8 cellular contexts compared by ENCODE assay signal in genomic region chr17:50149425-50150353, GRCh38. TPM values are rescaled to one million over a fixed set of nuclear protein-coding genes. Genes with fewer than 3 reads are reported as not detected.
DNase-seq lines count a peak whose midpoint lies in the region; ATAC-seq lines count a peak whose summit lies in the region.

No MANE protein-coding gene starts in this region.

- DNase-seq in EL (peak; percentile 65), MG63 (peak; percentile 44), mesenchymal stem cell (peak; percentile 59), substantia nigra (lab: John Stamatoyannopoulos, UW) (peak in 19 of 49 donors; percentile 8 to 57 (median 27))
- peak; percentile 55 for DNase-seq in effector CD4-positive, alpha-beta T cell

- peak overlapping the region; percentile 87 for H3K4me2 ChIP-seq in mesenchymal stem cell (ENCODE audit: low read length, poor library complexity, severe bottlenecking)

- peak; percentile 6 to 8 for ATAC-seq in activated CD4-positive, CD25-positive, alpha-beta regulatory T cell treated with anti-CD3 and anti-CD28 coated beads, Interleukin-2, amount 50 U/mL, for 24 hours
- ATAC-seq in HG03175 (IDR thresholded peaks at IDR 0.05; ENCODE audit: unreplicated experiment) (no peak), GM18519 (IDR thresholded peaks at IDR 0.05; ENCODE audit: low FRiP score, unreplicated experiment) (no peak)

- H2AK5ac ChIP-seq in mesenchymal stem cell (ENCODE audit: low read length, severe bottlenecking) = no peak overlapping the region

- peak overlapping the region; percentile 56 to 67 for H2BK12ac ChIP-seq in mesenchymal stem cell (ENCODE audit: low read length in 2 of 2)

- peak overlapping the region; percentile 90 for H3K9ac ChIP-seq in mesenchymal stem cell (ENCODE audit: low read length)

- peak overlapping the region; percentile 81 for H2BK5ac ChIP-seq in mesenchymal stem cell (ENCODE audit: low read depth, low read length, poor library complexity, severe bottlenecking)

- peak overlapping the region; percentile 69 to 98 for H3K14ac ChIP-seq in mesenchymal stem cell (ENCODE audit: low read length in 2 of 2)

- H3K27ac ChIP-seq in mesenchymal stem cell (ENCODE audit: low read length, poor library complexity, severe bottlenecking) (no peak overlapping the region), substantia nigra (ENCODE audit: low read depth, low read length, poor library complexity, severe bottlenecking) (peak overlapping the region; percentile 85)

- H2AFZ ChIP-seq in mesenchymal stem cell (ENCODE audit: low read depth, low read length) = no peak overlapping the region

- H3K79me1 ChIP-seq in mesenchymal stem cell (replicated peaks; ENCODE audit: low read length, poor library complexity, severe bottlenecking) = peaks cover 5% of the 10 kb centered on the region

- H3K4ac ChIP-seq in mesenchymal stem cell (ENCODE audit: low read depth in 1 of 2, low read length in 2 of 2) = peak overlapping the region; percentile 88 to 96

- H3K27me3 ChIP-seq in MG63 (no peaks in the 10 kb centered on the region), mesenchymal stem cell (ENCODE audit: control insufficient read depth in 1 of 2, insufficient read depth in 1 of 2, low read length in 2 of 2) (no peaks in the 10 kb centered on the region)

- H3K9me3 ChIP-seq in MG63 (no peaks in the 10 kb centered on the region), mesenchymal stem cell (ENCODE audit: control insufficient read depth, low read length) (no peaks in the 10 kb centered on the region)

- H4K91ac ChIP-seq in mesenchymal stem cell (ENCODE audit: low read length) = peak overlapping the region; percentile 90

- H2BK120ac ChIP-seq in mesenchymal stem cell (ENCODE audit: low read depth, low read length) = peak overlapping the region; percentile 66

- H3K18ac ChIP-seq in mesenchymal stem cell (ENCODE audit: low read depth in 1 of 2, low read length in 2 of 2) = peak overlapping the region; percentile 91 to 97

- peak overlapping the region; percentile 65 for H3K4me3 ChIP-seq in MG63
- H3K4me3 ChIP-seq in mesenchymal stem cell (ENCODE audit: insufficient read depth in 1 of 2, low read depth in 1 of 2, low read length in 2 of 2) = peak overlapping the region; percentile 84 to 88

- H3K23ac ChIP-seq in mesenchymal stem cell (ENCODE audit: low read length in 2 of 2) = peak overlapping the region; percentile 26 to 99

- H3K4me1 ChIP-seq in mesenchymal stem cell (ENCODE audit: control insufficient read depth, insufficient read depth, low read depth, low read length) = peaks cover 50% of the 10 kb centered on the region

- peaks cover 43% of the 10 kb centered on the region for H3K36me3 ChIP-seq in MG63
- H3K36me3 ChIP-seq in mesenchymal stem cell (ENCODE audit: control insufficient read depth in 1 of 2, insufficient read depth in 2 of 2, low read depth in 1 of 2, low read length in 2 of 2) = peaks cover 5 to 26% of the 10 kb centered on the region in 2 experiments

- under 1% methylated on average over 104 of the region's 123 CpGs for WGBS in mesenchymal stem cell

- H2BK15ac ChIP-seq in mesenchymal stem cell (ENCODE audit: low read depth, poor library complexity, severe bottlenecking) = peak overlapping the region; percentile 84

- peak overlapping the region; percentile 71 for H4K8ac ChIP-seq in mesenchymal stem cell (ENCODE audit: low read length)

RNA-seq across cellular contexts. Expression of gene PPP1R9B, which starts 0.8 kb away (rescaled TPM):
- total RNA-seq in MG63 (2014; rRNA removed; shearing (Covaris generic); ENCODE audit: low replicate concordance) = 56.1 and 68.2 TPM in 2 replicates
- 34.9 TPM for polyA plus RNA-seq in mesenchymal stem cell (2013, experiment 1 of 2)
- 33.0 TPM for polyA plus RNA-seq in mesenchymal stem cell (2013, experiment 2 of 2)

RNA-seq across cellular contexts. Expression of gene SGCA, which starts 16.1 kb away (rescaled TPM):
- 1.1 TPM in 1 of 2 replicates, not detected in the other for total RNA-seq in MG63 (2014; rRNA removed; shearing (Covaris generic); ENCODE audit: low replicate concordance)
- 0.14 TPM for polyA plus RNA-seq in mesenchymal stem cell (2013, experiment 1 of 2)
- polyA plus RNA-seq in mesenchymal stem cell (2013, experiment 2 of 2) = 0.08 TPM

RNA-seq across cellular contexts. Expression of gene SAMD14, which starts 19.7 kb away (rescaled TPM):
- not detected in 2 replicates for total RNA-seq in MG63 (2014; rRNA removed; shearing (Covaris generic); ENCODE audit: low replicate concordance)
- polyA plus RNA-seq in mesenchymal stem cell (2013, experiment 1 of 2) = 17.9 TPM
- polyA plus RNA-seq in mesenchymal stem cell (2013, experiment 2 of 2) = 17.2 TPM

RNA-seq across cellular contexts. Expression of gene COL1A1, which starts 51.7 kb away (rescaled TPM):
- total RNA-seq in MG63 (2014; rRNA removed; shearing (Covaris generic); ENCODE audit: low replicate concordance) = 261 and 431 TPM in 2 replicates
- polyA plus RNA-seq in mesenchymal stem cell (2013, experiment 1 of 2) = 4,381 TPM
- 4,150 TPM for polyA plus RNA-seq in mesenchymal stem cell (2013, experiment 2 of 2)

RNA-seq across cellular contexts. Expression of gene PDK2, which starts 54.5 kb away (rescaled TPM):
- 16.9 and 25.8 TPM in 2 replicates for total RNA-seq in MG63 (2014; rRNA removed; shearing (Covaris generic); ENCODE audit: low replicate concordance)
- polyA plus RNA-seq in mesenchymal stem cell (2013, experiment 1 of 2) = 43.1 TPM
- 39.6 TPM for polyA plus RNA-seq in mesenchymal stem cell (2013, experiment 2 of 2)

Comparison
In these comparisons a context has a peak if more than half of its experiments do, and no peak if none do; other contexts are left out.
1. ATAC-seq: peak in activated CD4-positive, CD25-positive, alpha-beta regulatory T cell treated with anti-CD3 and anti-CD28 coated beads, Interleukin-2, amount 50 U/mL, for 24 hours (2 of 2); none in HG03175 (single experiment) and GM18519 (single experiment).